In the genomic region with DNA sequence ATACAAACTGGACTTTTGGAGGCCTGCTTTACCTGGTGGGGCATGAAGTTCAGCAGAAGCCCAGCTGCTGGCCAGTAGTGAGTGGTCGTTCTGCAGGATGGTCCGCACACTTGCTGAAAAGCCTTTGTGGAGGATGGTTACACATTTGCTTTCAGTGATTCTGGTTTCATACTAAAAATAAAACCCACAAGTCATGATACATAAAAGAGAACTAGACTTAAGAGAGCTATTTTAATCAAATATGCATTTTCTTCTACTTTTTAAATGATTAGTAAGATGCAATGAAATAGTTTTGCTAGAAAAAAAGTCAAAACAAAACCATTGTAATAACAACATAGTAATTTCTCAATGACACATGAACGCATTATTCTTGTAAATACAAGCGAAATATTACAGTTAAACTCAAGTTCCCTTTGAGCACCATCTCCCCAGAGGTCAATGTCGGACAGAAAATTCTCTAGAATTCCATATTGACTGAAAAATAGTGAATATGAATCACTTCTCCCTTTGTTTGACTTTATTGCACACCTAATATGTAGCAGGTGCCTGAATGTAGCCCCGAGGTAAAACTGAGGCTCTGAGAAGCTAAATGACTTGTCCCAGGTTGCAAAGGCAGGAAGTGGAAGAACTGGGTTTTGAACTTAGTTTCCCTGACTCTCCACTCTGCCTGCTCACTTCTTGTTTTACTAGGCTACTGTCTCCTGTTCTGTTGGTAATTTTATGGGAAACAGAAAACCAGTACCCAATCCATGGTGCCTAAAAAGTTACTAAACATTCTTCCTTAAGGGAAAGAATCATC, we compare ENCODE assay signal across 22 cellular contexts.
DNase-seq lines count a peak whose midpoint lies in the region; ATAC-seq and TF ChIP-seq lines count a peak whose summit lies in the region.
"Had no signal": no experiment of that assay in that cellular context is flagged by ENCODE, and none has a peak within 500 bp of the region (broad histone marks: within the 10 kb centered on the region; RNA-seq: fewer than 3 reads in every experiment).

No MANE protein-coding gene starts in this region.

- H3K9me2 ChIP-seq in MM.1S (replicated peaks; ENCODE audit: insufficient read depth, low read length) = no peaks in the 10 kb centered on the region

- peak overlapping the region; percentile 62 for H3K4me2 ChIP-seq in MM.1S (ENCODE audit: low read depth, low read length)
- H3K4me2 ChIP-seq: hepatocyte had no signal

- TF ChIP-seq CTCF in MM.1S (IDR thresholded peaks at IDR 0.05; ENCODE audit: low read length) = no peak

- H3F3A ChIP-seq in MM.1S (ENCODE audit: insufficient read depth, low read length) = peaks cover 23% of the 10 kb centered on the region

- no peaks in the 10 kb centered on the region for H3K9me3 ChIP-seq in MM.1S (replicated peaks; ENCODE audit: insufficient read depth, low read length)
- H3K9me3 ChIP-seq: breast epithelium, Caco-2, upper lobe of right lung had no signal

- ATAC-seq in GM18519 (IDR thresholded peaks at IDR 0.05; ENCODE audit: low FRiP score, unreplicated experiment) (peak; percentile 71), GM21390 (IDR thresholded peaks at IDR 0.05; ENCODE audit: unreplicated experiment) (peak; percentile 70), HG02938 (IDR thresholded peaks at IDR 0.05; ENCODE audit: unreplicated experiment) (peak; percentile 45), HG02970 (IDR thresholded peaks at IDR 0.05; ENCODE audit: low FRiP score, unreplicated experiment) (no peak), GM19328 (IDR thresholded peaks at IDR 0.05; ENCODE audit: unreplicated experiment) (no peak)
- ATAC-seq: upper lobe of right lung had no signal

- H4K20me1 ChIP-seq in MM.1S (ENCODE audit: insufficient read depth, low read length) = no peaks in the 10 kb centered on the region

- H3K79me2 ChIP-seq in MM.1S (ENCODE audit: low read length) = no peaks in the 10 kb centered on the region
- H3K79me2 ChIP-seq: hepatocyte had no signal

- peak overlapping the region; percentile 73 for H3K27ac ChIP-seq in MM.1S (ENCODE audit: low read length)
- H3K27ac ChIP-seq: breast epithelium, hepatocyte, skin epidermis, upper lobe of right lung had no signal

- peak overlapping the region; percentile 48 for H3K4me3 ChIP-seq in MM.1S (ENCODE audit: low read length)
- H3K4me3 ChIP-seq: breast epithelium, hepatocyte, skin epidermis, upper lobe of right lung had no signal

- H3K9ac ChIP-seq in MM.1S (ENCODE audit: low read length) = peak overlapping the region; percentile 42; the same call in 1 of the 2 replicates

- H3K36me3 ChIP-seq in MM.1S (replicated peaks; ENCODE audit: insufficient read depth, low read length) = no peaks in the 10 kb centered on the region
- H3K36me3 ChIP-seq: breast epithelium, upper lobe of right lung had no signal

- H3K27me3 ChIP-seq in MM.1S (replicated peaks; ENCODE audit: insufficient read depth, low read length) = no peaks in the 10 kb centered on the region
- H3K27me3 ChIP-seq: breast epithelium, upper lobe of right lung had no signal

- H3K4me1 ChIP-seq in MM.1S (ENCODE audit: low read length) = peaks cover 26% of the 10 kb centered on the region
- H3K4me1 ChIP-seq: breast epithelium, Caco-2, upper lobe of right lung had no signal

- H2AFZ ChIP-seq in MM.1S (ENCODE audit: low read length) = peak overlapping the region; percentile 69
- H2AFZ ChIP-seq: hepatocyte had no signal

- DNase-seq in MM.1S (peak; percentile 27), GOT3 (lab: John Stamatoyannopoulos, UW) (no peak), HCEC 1CT (no peak)
- DNase-seq: activated CD4-positive, alpha-beta T cell treated with anti-CD3 and anti-CD28 coated beads, Interleukin-2, amount 10 ng/mL, durations not matched to agents 24 days and 14 days; activated T-cell treated with anti-CD3 and anti-CD28 coated beads for 4 hours; Caco-2; H7; KBM-7; kidney glomerular epithelial cell; NCI-H1105; SHP77; stimulated activated naive CD4-positive, alpha-beta T cell; T-helper 9 cell; upper lobe of right lung had no signal

Comparison
In these comparisons a context has a peak if more than half of its experiments do, and no peak if none do; other contexts are left out.
1. ATAC-seq: peak in GM18519 (single experiment), GM21390 (single experiment) and HG02938 (single experiment); none in HG02970 (single experiment) and GM19328 (single experiment).